In genomic region chr3:194868831-194869230, GRCh38 we compare ENCODE assay signal across 29 cellular contexts.
"Had no signal": no experiment of that assay in that cellular context is flagged by ENCODE, and none has a peak within 500 bp of the region (broad histone marks: within the 10 kb centered on the region; RNA-seq: fewer than 3 reads in every experiment).

No MANE protein-coding gene starts in this region.

- H3K36me3 ChIP-seq: ascending aorta, brain microvascular endothelial cell, esophagus squamous epithelium, gastroesophageal sphincter, heart right ventricle had no signal

- H3K4me3 ChIP-seq: ascending aorta, coronary artery, esophagus squamous epithelium, gastroesophageal sphincter, heart right ventricle, hepatocyte had no signal

- H3K36me3 Mint-ChIP-seq: activated naive CD4-positive, alpha-beta T cell treated with anti-CD3 and anti-CD28 coated beads, Interleukin-2, amount 10 ng/mL, durations not matched to agents 7 days and 5 days; activated naive CD4-positive, alpha-beta T cell treated with anti-CD3 and anti-CD28 coated beads, Interleukin-2, amount 50 U/mL, for 72 hours; activated naive CD8-positive, alpha-beta T cell treated with anti-CD3 and anti-CD28 coated beads, Interleukin-2, amount 10 ng/mL, durations not matched to agents 7 days and 5 days had no signal

- ATAC-seq: activated CD4-positive, alpha-beta T cell treated with anti-CD3 and anti-CD28 coated beads for 36 hours; activated naive CD4-positive, alpha-beta T cell treated with anti-CD3 and anti-CD28 coated beads, Interleukin-2, amount 50 U/mL, for 72 hours; activated T-cell treated with anti-CD3 and anti-CD28 coated beads, Interleukin-2, amount 50 U/mL, for 72 hours; effector memory CD8-positive, alpha-beta T cell; gastroesophageal sphincter; heart right ventricle; T-helper 17 cell had no signal

- H3K4me1 Mint-ChIP-seq: activated CD4-positive, alpha-beta memory T cell treated with anti-CD3 and anti-CD28 coated beads, Interleukin-2, amount 10 ng/mL, durations not matched to agents 7 days and 5 days; activated CD4-positive, alpha-beta T cell treated with anti-CD3 and anti-CD28 coated beads for 36 hours; activated CD4-positive, alpha-beta T cell treated with anti-CD3 and anti-CD28 coated beads, Interleukin-2, amount 10 ng/mL, durations not matched to agents 24 days and 14 days; activated naive CD4-positive, alpha-beta T cell treated with anti-CD3 and anti-CD28 coated beads, Interleukin-2, amount 10 ng/mL, durations not matched to agents 7 days and 5 days; activated naive CD8-positive, alpha-beta T cell treated with anti-CD3 and anti-CD28 coated beads, Interleukin-2, amount 10 ng/mL, durations not matched to agents 7 days and 5 days; central memory CD8-positive, alpha-beta T cell had no signal

- H3K9me3 ChIP-seq: ascending aorta had no signal

- DNase-seq: activated CD4-positive, alpha-beta memory T cell treated with anti-CD3 and anti-CD28 coated beads, Interleukin-2, amount 10 ng/mL, durations not matched to agents 7 days and 5 days; activated CD4-positive, alpha-beta T cell treated with anti-CD3 and anti-CD28 coated beads for 36 hours; activated CD4-positive, alpha-beta T cell treated with anti-CD3 and anti-CD28 coated beads, Interleukin-2, amount 10 ng/mL, durations not matched to agents 24 days and 14 days; activated CD4-positive, alpha-beta T cell treated with anti-CD3 and anti-CD28 coated beads, Interleukin-2, amount 50 U/mL, for 4 hours; activated CD4-positive, CD25-positive, alpha-beta regulatory T cell; activated CD4-positive, CD25-positive, alpha-beta regulatory T cell treated with anti-CD3 and anti-CD28 coated beads, Interleukin-2, amount 50 U/mL, for 72 hours; activated CD8-positive, alpha-beta memory T cell treated with anti-CD3 and anti-CD28 coated beads, Interleukin-2, amount 50 U/mL, for 48 hours; activated gamma-delta T cell; activated naive CD4-positive, alpha-beta T cell; activated naive CD4-positive, alpha-beta T cell treated with anti-CD3 and anti-CD28 coated beads, Interleukin-2, amount 10 ng/mL, durations not matched to agents 7 days and 5 days; activated naive CD8-positive, alpha-beta T cell treated with anti-CD3 and anti-CD28 coated beads, Interleukin-2, amount 10 ng/mL, durations not matched to agents 7 days and 5 days; activated T-cell treated with anti-CD3 and anti-CD28 coated beads for 4 hours; activated T-cell treated with anti-CD3 and anti-CD28 coated beads, Interleukin-2, amount 50 U/mL, for 24 hours; activated T-cell treated with anti-CD3 and anti-CD28 coated beads, Interleukin-2, amount 50 U/mL, for 72 hours; brain microvascular endothelial cell; effector CD4-positive, alpha-beta T cell; effector memory CD8-positive, alpha-beta T cell; esophagus squamous epithelium; foreskin melanocyte; heart right ventricle; T-helper 17 cell; T1000 had no signal

- H3K9me3 Mint-ChIP-seq: activated CD4-positive, alpha-beta memory T cell treated with anti-CD3 and anti-CD28 coated beads, Interleukin-2, amount 10 ng/mL, durations not matched to agents 7 days and 5 days; activated CD4-positive, alpha-beta T cell treated with anti-CD3 and anti-CD28 coated beads, Interleukin-2, amount 10 ng/mL, durations not matched to agents 24 days and 14 days; activated naive CD4-positive, alpha-beta T cell treated with anti-CD3 and anti-CD28 coated beads, Interleukin-2, amount 10 ng/mL, durations not matched to agents 7 days and 5 days; activated naive CD4-positive, alpha-beta T cell treated with anti-CD3 and anti-CD28 coated beads, Interleukin-2, amount 50 U/mL, for 72 hours; activated naive CD8-positive, alpha-beta T cell treated with anti-CD3 and anti-CD28 coated beads, Interleukin-2, amount 10 ng/mL, durations not matched to agents 7 days and 5 days; activated T-cell treated with anti-CD3 and anti-CD28 coated beads, Interleukin-2, amount 50 U/mL, for 24 hours; activated T-cell treated with anti-CD3 and anti-CD28 coated beads, Interleukin-2, amount 50 U/mL, for 72 hours; central memory CD8-positive, alpha-beta T cell; effector memory CD8-positive, alpha-beta T cell; T-helper 2 cell treated with Interferon-gamma antibody and Interleukin-4, amounts not matched to agents 5 μg/mL and 100 μg/mL, for 36 hours had no signal

- H2AFZ ChIP-seq: hepatocyte had no signal

- H3K27ac ChIP-seq: ascending aorta, brain microvascular endothelial cell, coronary artery, gastroesophageal sphincter, hepatocyte had no signal

- H3K4me3 Mint-ChIP-seq: activated CD4-positive, alpha-beta memory T cell treated with anti-CD3 and anti-CD28 coated beads, Interleukin-2, amount 10 ng/mL, durations not matched to agents 7 days and 5 days; activated CD4-positive, alpha-beta T cell treated with anti-CD3 and anti-CD28 coated beads for 36 hours; activated CD4-positive, alpha-beta T cell treated with anti-CD3 and anti-CD28 coated beads, Interleukin-2, amount 10 ng/mL, durations not matched to agents 24 days and 14 days; activated naive CD4-positive, alpha-beta T cell treated with anti-CD3 and anti-CD28 coated beads, Interleukin-2, amount 10 ng/mL, durations not matched to agents 7 days and 5 days; activated naive CD8-positive, alpha-beta T cell treated with anti-CD3 and anti-CD28 coated beads, Interleukin-2, amount 10 ng/mL, durations not matched to agents 7 days and 5 days; activated T-cell treated with anti-CD3 and anti-CD28 coated beads, Interleukin-2, amount 50 U/mL, for 24 hours; activated T-cell treated with anti-CD3 and anti-CD28 coated beads, Interleukin-2, amount 50 U/mL, for 72 hours; central memory CD8-positive, alpha-beta T cell; effector memory CD8-positive, alpha-beta T cell; T-helper 17 cell; T-helper 2 cell treated with Interferon-gamma antibody and Interleukin-4, amounts not matched to agents 5 μg/mL and 100 μg/mL, for 36 hours had no signal

- H3K27ac Mint-ChIP-seq: activated CD4-positive, alpha-beta memory T cell treated with anti-CD3 and anti-CD28 coated beads, Interleukin-2, amount 10 ng/mL, durations not matched to agents 7 days and 5 days; activated CD4-positive, alpha-beta T cell treated with anti-CD3 and anti-CD28 coated beads for 36 hours; activated CD4-positive, alpha-beta T cell treated with anti-CD3 and anti-CD28 coated beads, Interleukin-2, amount 10 ng/mL, durations not matched to agents 24 days and 14 days; activated naive CD4-positive, alpha-beta T cell treated with anti-CD3 and anti-CD28 coated beads, Interleukin-2, amount 10 ng/mL, durations not matched to agents 7 days and 5 days; activated naive CD4-positive, alpha-beta T cell treated with anti-CD3 and anti-CD28 coated beads, Interleukin-2, amount 50 U/mL, for 72 hours; activated naive CD8-positive, alpha-beta T cell treated with anti-CD3 and anti-CD28 coated beads, Interleukin-2, amount 10 ng/mL, durations not matched to agents 7 days and 5 days; activated T-cell treated with anti-CD3 and anti-CD28 coated beads, Interleukin-2, amount 50 U/mL, for 24 hours; activated T-cell treated with anti-CD3 and anti-CD28 coated beads, Interleukin-2, amount 50 U/mL, for 72 hours; T-helper 17 cell; T-helper 2 cell treated with Interferon-gamma antibody and Interleukin-4, amounts not matched to agents 5 μg/mL and 100 μg/mL, for 36 hours had no signal

- H3K27me3 ChIP-seq: ascending aorta, brain microvascular endothelial cell, esophagus squamous epithelium, gastroesophageal sphincter, heart right ventricle, hepatocyte had no signal

- H3K4me2 ChIP-seq: hepatocyte had no signal
